ENCODE assay signal across 1 cellular context in genomic region chr5:41843456-41844112, GRCh38.
A peak's percentile ranks its signal among the peaks of the same experiment; 100 is the strongest.
TF ChIP-seq lines count a peak whose summit lies in the region.

No MANE protein-coding gene starts in this region.

TF ChIP-seq in K562, 482 proteins besides CTCF, POLR2A, EP300 and RAD21 (continued from another document and continues in another):
- TF ChIP-seq ZNF609 (CRISPR knock-in tag; IDR thresholded peaks at IDR 0.05; ENCODE audit: borderline replicate concordance) (no peak), ZNF668 (CRISPR knock-in tag; IDR thresholded peaks at IDR 0.05) (no peak), ZNF431 (CRISPR knock-in tag; IDR thresholded peaks at IDR 0.05) (no peak), MCM2 (IDR thresholded peaks at IDR 0.05; ENCODE audit: low read depth) (no peak), NONO (IDR thresholded peaks at IDR 0.05; ENCODE audit: low read depth in 2 of 2, low read length in 1 of 2) (no peak), ELF4 (CRISPR knock-in tag; IDR thresholded peaks at IDR 0.05) (no peak), POU5F1 (IDR thresholded peaks at IDR 0.05; ENCODE audit: borderline replicate concordance, low read depth, low read length, partially characterized antibody) (no peak), JUND (IDR thresholded peaks at IDR 0.05; ENCODE audit: borderline replicate concordance, low read depth, low read length) (0 out of 2 replicates have a peak, but pooled peaks have one; percentile 19), JUND (tag; IDR thresholded peaks at IDR 0.05; ENCODE audit: borderline replicate concordance, low read depth, low read length) (no peak), SMC3 (conservative IDR thresholded peaks at IDR 0.05; ENCODE audit: insufficient read depth, low read depth, low read length) (peak; percentile 49), ZNF696 (CRISPR knock-in tag; conservative IDR thresholded peaks at IDR 0.05) (no peak), SRSF9 (IDR thresholded peaks at IDR 0.05; ENCODE audit: borderline replicate concordance, low read depth, low read length) (no peak), ZNF561 (CRISPR knock-in tag; conservative IDR thresholded peaks at IDR 0.05) (no peak), FIP1L1 (IDR thresholded peaks at IDR 0.05; ENCODE audit: low read depth, low read length, poor library complexity, severe bottlenecking) (no peak), MLLT1 (IDR thresholded peaks at IDR 0.05) (no peak), RCOR1 (IDR thresholded peaks at IDR 0.05; ENCODE audit: borderline replicate concordance in 1 of 2, low read depth in 2 of 2, low read length in 2 of 2) (0 out of 4 replicates have a peak, but pooled peaks of 1 of the 2 experiments have one; percentile 19), ZFX (CRISPR knock-in tag; IDR thresholded peaks at IDR 0.05) (no peak), ZKSCAN3 (CRISPR knock-in tag; IDR thresholded peaks at IDR 0.05) (no peak), EHMT2 (IDR thresholded peaks at IDR 0.05) (peak; percentile 73), DACH1 (IDR thresholded peaks at IDR 0.05; ENCODE audit: partially characterized antibody) (no peak), SMARCE1 (IDR thresholded peaks at IDR 0.05) (no peak), ZBTB5 (IDR thresholded peaks at IDR 0.05) (no peak), NFATC3 (IDR thresholded peaks at IDR 0.05) (no peak), MNT (conservative IDR thresholded peaks at IDR 0.05) (no peak; a peak in 1 of 4 replicates), ILF3 (IDR thresholded peaks at IDR 0.05; ENCODE audit: borderline replicate concordance) (0 out of 2 replicates have a peak, but pooled peaks have one; percentile 18), KAT8 (IDR thresholded peaks at IDR 0.05; ENCODE audit: low read depth) (peak; percentile 82; the same call in 1 of the 2 replicates), ZNF197 (CRISPR knock-in tag; IDR thresholded peaks at IDR 0.05; ENCODE audit: low read depth) (no peak), CEBPG (CRISPR knock-in tag; IDR thresholded peaks at IDR 0.05) (no peak), CEBPG (tag; conservative IDR thresholded peaks at IDR 0.05 in 1 of 2, IDR thresholded peaks at IDR 0.05 in 1 of 2) (peak in 1 of 2 experiments; percentile 56; a peak in 2 of 4 replicates), BACH1 (tag; IDR thresholded peaks at IDR 0.05) (no peak), CBX5 (IDR thresholded peaks at IDR 0.05; ENCODE audit: borderline replicate concordance, low read depth) (no peak), ARNT (IDR thresholded peaks at IDR 0.05) (0 out of 4 replicates have a peak, but pooled peaks of 1 of the 2 experiments have one; percentile 22), ZNF311 (CRISPR knock-in tag; IDR thresholded peaks at IDR 0.05) (no peak), SMARCC2 (IDR thresholded peaks at IDR 0.05; ENCODE audit: low read depth) (no peak), CEBPB (tag; IDR thresholded peaks at IDR 0.05) (0 out of 2 replicates have a peak, but pooled peaks have one; percentile 12), ESRRA (IDR thresholded peaks at IDR 0.05; ENCODE audit: borderline replicate concordance, low read depth) (no peak), ZNF592 (IDR thresholded peaks at IDR 0.05) (0 out of 2 replicates have a peak, but pooled peaks have one; percentile 25), TRIM28 (IDR thresholded peaks at IDR 0.05) (no peak), DEAF1 (CRISPR knock-in tag; IDR thresholded peaks at IDR 0.05) (peak; percentile 88), TCFL5 (CRISPR knock-in tag; conservative IDR thresholded peaks at IDR 0.05) (no peak), CXXC5 (CRISPR knock-in tag; IDR thresholded peaks at IDR 0.05) (no peak), TEAD4 (IDR thresholded peaks at IDR 0.05; ENCODE audit: low read length) (peak; percentile 48; the same call in 1 of the 2 replicates), TEAD4 (CRISPR knock-in tag; IDR thresholded peaks at IDR 0.05; ENCODE audit: borderline replicate concordance) (no peak), CBFB (CRISPR knock-in tag; IDR thresholded peaks at IDR 0.05) (no peak), ZNF212 (CRISPR knock-in tag; IDR thresholded peaks at IDR 0.05) (no peak), YY1 (IDR thresholded peaks at IDR 0.05; ENCODE audit: borderline replicate concordance in 1 of 3, control insufficient read depth in 1 of 3, extremely low read depth in 1 of 3, insufficient read depth in 3 of 3, insufficient read length in 1 of 3, insufficient replicate concordance in 2 of 3, low read depth in 1 of 3, low read length in 2 of 3) (peak in 2 of 3 experiments; percentile 42 to 87)
- TF ChIP-seq, protein P1, sequence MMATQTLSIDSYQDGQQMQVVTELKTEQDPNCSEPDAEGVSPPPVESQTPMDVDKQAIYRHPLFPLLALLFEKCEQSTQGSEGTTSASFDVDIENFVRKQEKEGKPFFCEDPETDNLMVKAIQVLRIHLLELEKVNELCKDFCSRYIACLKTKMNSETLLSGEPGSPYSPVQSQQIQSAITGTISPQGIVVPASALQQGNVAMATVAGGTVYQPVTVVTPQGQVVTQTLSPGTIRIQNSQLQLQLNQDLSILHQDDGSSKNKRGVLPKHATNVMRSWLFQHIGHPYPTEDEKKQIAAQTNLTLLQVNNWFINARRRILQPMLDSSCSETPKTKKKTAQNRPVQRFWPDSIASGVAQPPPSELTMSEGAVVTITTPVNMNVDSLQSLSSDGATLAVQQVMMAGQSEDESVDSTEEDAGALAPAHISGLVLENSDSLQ (IDR thresholded peaks at IDR 0.05) = no peak
- TF ChIP-seq, protein P2, sequence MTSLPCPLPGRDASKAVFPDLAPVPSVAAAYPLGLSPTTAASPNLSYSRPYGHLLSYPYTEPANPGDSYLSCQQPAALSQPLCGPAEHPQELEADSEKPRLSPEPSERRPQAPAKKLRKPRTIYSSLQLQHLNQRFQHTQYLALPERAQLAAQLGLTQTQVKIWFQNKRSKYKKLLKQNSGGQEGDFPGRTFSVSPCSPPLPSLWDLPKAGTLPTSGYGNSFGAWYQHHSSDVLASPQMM (CRISPR knock-in tag; IDR thresholded peaks at IDR 0.05) = no peak
- TF ChIP-seq, protein P3, sequence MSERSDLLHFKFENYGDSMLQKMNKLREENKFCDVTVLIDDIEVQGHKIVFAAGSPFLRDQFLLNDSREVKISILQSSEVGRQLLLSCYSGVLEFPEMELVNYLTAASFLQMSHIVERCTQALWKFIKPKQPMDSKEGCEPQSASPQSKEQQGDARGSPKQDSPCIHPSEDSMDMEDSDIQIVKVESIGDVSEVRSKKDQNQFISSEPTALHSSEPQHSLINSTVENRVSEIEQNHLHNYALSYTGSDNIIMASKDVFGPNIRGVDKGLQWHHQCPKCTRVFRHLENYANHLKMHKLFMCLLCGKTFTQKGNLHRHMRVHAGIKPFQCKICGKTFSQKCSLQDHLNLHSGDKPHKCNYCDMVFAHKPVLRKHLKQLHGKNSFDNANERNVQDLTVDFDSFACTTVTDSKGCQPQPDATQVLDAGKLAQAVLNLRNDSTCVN (CRISPR knock-in tag; IDR thresholded peaks at IDR 0.05) = no peak
